Comparison of ENCODE assay signal across 13 cellular contexts in genomic region chr3:144564011-144564410, GRCh38.
DNase-seq lines count a peak whose midpoint lies in the region; ATAC-seq and TF ChIP-seq lines count a peak whose summit lies in the region.
"Had no signal": no experiment of that assay in that cellular context is flagged by ENCODE, and none has a peak within 500 bp of the region (broad histone marks: within the 10 kb centered on the region; RNA-seq: fewer than 3 reads in every experiment).

No MANE protein-coding gene starts in this region.

- POLR2A ChIA-PET in PC-3 (lab: Charles Lee; ENCODE audit: unreplicated experiment) = no interaction called here

- H3K4me3 ChIP-seq in PC-3 (ENCODE audit: low read length) = no peak overlapping the region
- no peak overlapping the region for H3K4me3 ChIP-seq in gastrocnemius medialis
- H3K4me3 ChIP-seq in uterus = no peak overlapping the region
- H3K4me3 ChIP-seq: A549 had no signal

- H4K20me1 ChIP-seq in PC-3 (ENCODE audit: low read length) = no peaks in the 10 kb centered on the region

- CTCF ChIA-PET in PC-3 (lab: Charles Lee) = no interaction called here

- no peaks in the 10 kb centered on the region for H3K79me2 ChIP-seq in PC-3 (ENCODE audit: low read length)

- no peak overlapping the region for H3K4me2 ChIP-seq in PC-3 (ENCODE audit: low read length)
- H3K4me2 ChIP-seq: A549 had no signal

- BruUV-seq in PC-3 (replicated peaks; lab: Mats Ljungman, UMichigan) = no TSS peak

- H3F3A ChIP-seq in PC-3 (ENCODE audit: low read length, unreplicated experiment) = no peaks in the 10 kb centered on the region

- H3K27me3 ChIP-seq in PC-3 (ENCODE audit: low read length) (no peaks in the 10 kb centered on the region), gastrocnemius medialis (no peaks in the 10 kb centered on the region), uterus (no peaks in the 10 kb centered on the region)
- H3K27me3 ChIP-seq: BE2C had no signal

- no peaks in the 10 kb centered on the region for H3K9me2 ChIP-seq in PC-3 (replicated peaks; ENCODE audit: low read length)

- DNase-seq in PC-3 = peak; percentile 21
- peak; percentile 18 for DNase-seq in glomerular endothelial cell (ENCODE audit: extremely low read depth, low read depth, low spot score)
- no peak for DNase-seq in gastrocnemius medialis
- DNase-seq in DMS53 treated with DMSO at 0.1 percent for 48 hours (lab: John Stamatoyannopoulos, UW; ENCODE audit: unreplicated experiment) = no peak
- DNase-seq in uterus = no peak
- DNase-seq in NK-92 treated with Interleukin-12 subunit alpha and Interleukin-12 subunit beta, amount 100 ng/mL, for 24 hours (lab: John Stamatoyannopoulos, UW) = no peak
- DNase-seq: BE2C; CD4-positive, alpha-beta memory T cell; COR-L47; IMR-90 had no signal

- in situ Hi-C loops in gastrocnemius medialis (cut with MboI; ENCODE audit: low sequenced_read_pairs in 4 of 4) = no loop called here

- H3K36me3 ChIP-seq in PC-3 (ENCODE audit: low read depth, low read length) (no peaks in the 10 kb centered on the region), gastrocnemius medialis (no peaks in the 10 kb centered on the region), uterus (no peaks in the 10 kb centered on the region)
- H3K36me3 ChIP-seq: BE2C had no signal

- ATAC-seq in PC-3 = peak; percentile 89
- ATAC-seq in gastrocnemius medialis = peak; percentile 55 to 96
- ATAC-seq in HG02798 (IDR thresholded peaks at IDR 0.05; ENCODE audit: poor library complexity, unreplicated experiment) = no peak
- ATAC-seq: A549 had no signal

- H3K9ac ChIP-seq in PC-3 (ENCODE audit: low read length) = no peak overlapping the region

- TF ChIP-seq CTCF in PC-3 (conservative IDR thresholded peaks at IDR 0.05; ENCODE audit: low read depth, low read length) = no peak
- no peak for TF ChIP-seq CTCF in gastrocnemius medialis (IDR thresholded peaks at IDR 0.05 in 4 of 5, conservative IDR thresholded peaks at IDR 0.05 in 1 of 5)
- TF ChIP-seq CTCF in uterus (IDR thresholded peaks at IDR 0.05) = no peak

- peaks cover 12% of the 10 kb centered on the region for H3K4me1 ChIP-seq in PC-3 (ENCODE audit: insufficient read depth, low read length)
- peaks cover 6 to 8% of the 10 kb centered on the region in 2 donors for H3K4me1 ChIP-seq in gastrocnemius medialis
- H3K4me1 ChIP-seq in uterus = no peaks in the 10 kb centered on the region
- H3K4me1 ChIP-seq: A549, BE2C had no signal

- H3K27ac ChIP-seq in PC-3 (ENCODE audit: low read length) = no peak overlapping the region
- peak overlapping the region in 2 of 4 donors; percentile 22 to 29 for H3K27ac ChIP-seq in gastrocnemius medialis
- H3K27ac ChIP-seq in uterus = no peak overlapping the region
- H3K27ac ChIP-seq: A549, C4-2B had no signal

- H2AFZ ChIP-seq in PC-3 (ENCODE audit: low read length) = no peak overlapping the region

- H3K9me3 ChIP-seq in PC-3 (ENCODE audit: low read length) (no peaks in the 10 kb centered on the region), gastrocnemius medialis (no peaks in the 10 kb centered on the region), uterus (no peaks in the 10 kb centered on the region)
- H3K9me3 ChIP-seq: A549, BE2C had no signal

- intact Hi-C loops in PC-3 (cut with micrococcal nuclease) = no loop called here
- intact Hi-C loops in gastrocnemius medialis (cut with DNase I; ENCODE audit: low total_unique reads) = no loop called here
- intact Hi-C loops in uterus (cut with DNase I; ENCODE audit: low total_unique reads) = no loop called here

- TF ChIP-seq POLR2A in gastrocnemius medialis (IDR thresholded peaks at IDR 0.05) (no peak), uterus (IDR thresholded peaks at IDR 0.05) (no peak)

Comparison
In these comparisons a context has a peak if more than half of its experiments do, and no peak if none do; other contexts are left out.
1. DNase-seq: peak in PC-3 (single experiment) and glomerular endothelial cell (single experiment); none in gastrocnemius medialis (0 of 2), DMS53 treated with DMSO at 0.1 percent for 48 hours (single experiment), uterus (0 of 2) and NK-92 treated with Interleukin-12 subunit alpha and Interleukin-12 subunit beta, amount 100 ng/mL, for 24 hours (single experiment).